2 cellular contexts compared by ENCODE assay signal in the genomic region with DNA sequence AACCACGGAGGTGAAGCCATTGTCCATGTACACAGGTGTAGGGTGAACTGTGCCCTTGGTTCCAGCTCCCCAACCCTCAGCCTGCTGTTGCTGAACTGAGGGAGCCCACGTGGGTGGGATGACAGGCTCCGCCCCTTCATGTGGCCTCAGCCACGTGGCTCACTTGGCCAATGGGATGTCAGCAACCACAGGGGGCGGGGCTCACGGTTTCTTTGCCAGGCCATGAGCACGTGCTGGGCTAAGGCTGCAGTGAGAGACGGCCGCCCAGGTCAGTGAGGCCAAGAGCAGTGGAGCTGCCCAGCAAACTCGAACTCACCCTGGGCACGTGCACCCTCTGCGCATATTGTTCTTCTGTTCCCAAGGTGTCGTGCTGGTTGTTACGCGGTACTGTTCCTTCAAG.
TF ChIP-seq lines count a peak whose summit lies in the region.

No MANE protein-coding gene starts in this region.

TF ChIP-seq in IMR-90, 13 proteins besides CTCF, POLR2A, EP300 and RAD21:
- TF ChIP-seq CHD1 (IDR thresholded peaks at IDR 0.05; ENCODE audit: low read depth, low read length) = no peak
- TF ChIP-seq, protein P1, sequence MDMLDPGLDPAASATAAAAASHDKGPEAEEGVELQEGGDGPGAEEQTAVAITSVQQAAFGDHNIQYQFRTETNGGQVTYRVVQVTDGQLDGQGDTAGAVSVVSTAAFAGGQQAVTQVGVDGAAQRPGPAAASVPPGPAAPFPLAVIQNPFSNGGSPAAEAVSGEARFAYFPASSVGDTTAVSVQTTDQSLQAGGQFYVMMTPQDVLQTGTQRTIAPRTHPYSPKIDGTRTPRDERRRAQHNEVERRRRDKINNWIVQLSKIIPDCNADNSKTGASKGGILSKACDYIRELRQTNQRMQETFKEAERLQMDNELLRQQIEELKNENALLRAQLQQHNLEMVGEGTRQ (IDR thresholded peaks at IDR 0.05; ENCODE audit: low read depth, low read length) = peak; percentile 21; the same call in 1 of the 2 replicates
TF ChIP-seq in IMR-90: peak in this region for 1.

TF ChIP-seq in HepG2, 621 proteins besides CTCF, POLR2A, EP300 and RAD21:
- TF ChIP-seq, protein P2, sequence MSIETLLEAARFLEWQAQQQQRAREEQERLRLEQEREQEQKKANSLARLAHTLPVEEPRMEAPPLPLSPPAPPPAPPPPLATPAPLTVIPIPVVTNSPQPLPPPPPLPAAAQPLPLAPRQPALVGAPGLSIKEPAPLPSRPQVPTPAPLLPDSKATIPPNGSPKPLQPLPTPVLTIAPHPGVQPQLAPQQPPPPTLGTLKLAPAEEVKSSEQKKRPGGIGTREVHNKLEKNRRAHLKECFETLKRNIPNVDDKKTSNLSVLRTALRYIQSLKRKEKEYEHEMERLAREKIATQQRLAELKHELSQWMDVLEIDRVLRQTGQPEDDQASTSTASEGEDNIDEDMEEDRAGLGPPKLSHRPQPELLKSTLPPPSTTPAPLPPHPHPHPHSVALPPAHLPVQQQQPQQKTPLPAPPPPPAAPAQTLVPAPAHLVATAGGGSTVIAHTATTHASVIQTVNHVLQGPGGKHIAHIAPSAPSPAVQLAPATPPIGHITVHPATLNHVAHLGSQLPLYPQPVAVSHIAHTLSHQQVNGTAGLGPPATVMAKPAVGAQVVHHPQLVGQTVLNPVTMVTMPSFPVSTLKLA (IDR thresholded peaks at IDR 0.05) = peak; percentile 77
- TF ChIP-seq SNAI1 (CRISPR knock-in tag; IDR thresholded peaks at IDR 0.05; ENCODE audit: borderline replicate concordance) (no peak), NFE2L1 (CRISPR knock-in tag; IDR thresholded peaks at IDR 0.05; ENCODE audit: borderline replicate concordance) (no peak), CSRNP2 (CRISPR knock-in tag; conservative IDR thresholded peaks at IDR 0.05; ENCODE audit: low read depth) (no peak), ZKSCAN5 (CRISPR knock-in tag; IDR thresholded peaks at IDR 0.05) (no peak), DNMT3B (CRISPR knock-in tag; conservative IDR thresholded peaks at IDR 0.05) (no peak)
- TF ChIP-seq, protein P3, sequence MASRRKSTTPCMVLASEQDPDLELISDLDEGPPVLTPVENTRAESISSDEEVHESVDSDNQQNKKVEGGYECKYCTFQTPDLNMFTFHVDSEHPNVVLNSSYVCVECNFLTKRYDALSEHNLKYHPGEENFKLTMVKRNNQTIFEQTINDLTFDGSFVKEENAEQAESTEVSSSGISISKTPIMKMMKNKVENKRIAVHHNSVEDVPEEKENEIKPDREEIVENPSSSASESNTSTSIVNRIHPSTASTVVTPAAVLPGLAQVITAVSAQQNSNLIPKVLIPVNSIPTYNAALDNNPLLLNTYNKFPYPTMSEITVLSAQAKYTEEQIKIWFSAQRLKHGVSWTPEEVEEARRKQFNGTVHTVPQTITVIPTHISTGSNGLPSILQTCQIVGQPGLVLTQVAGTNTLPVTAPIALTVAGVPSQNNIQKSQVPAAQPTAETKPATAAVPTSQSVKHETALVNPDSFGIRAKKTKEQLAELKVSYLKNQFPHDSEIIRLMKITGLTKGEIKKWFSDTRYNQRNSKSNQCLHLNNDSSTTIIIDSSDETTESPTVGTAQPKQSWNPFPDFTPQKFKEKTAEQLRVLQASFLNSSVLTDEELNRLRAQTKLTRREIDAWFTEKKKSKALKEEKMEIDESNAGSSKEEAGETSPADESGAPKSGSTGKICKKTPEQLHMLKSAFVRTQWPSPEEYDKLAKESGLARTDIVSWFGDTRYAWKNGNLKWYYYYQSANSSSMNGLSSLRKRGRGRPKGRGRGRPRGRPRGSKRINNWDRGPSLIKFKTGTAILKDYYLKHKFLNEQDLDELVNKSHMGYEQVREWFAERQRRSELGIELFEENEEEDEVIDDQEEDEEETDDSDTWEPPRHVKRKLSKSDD (CRISPR knock-in tag; IDR thresholded peaks at IDR 0.05; ENCODE audit: low read depth) = no peak
